In genomic region chr2:236180831-236181453, GRCh38 we compare ENCODE assay signal across 8 cellular contexts. TPM values are rescaled to one million over a fixed set of nuclear protein-coding genes. Genes with fewer than 3 reads are reported as not detected.
DNase-seq lines count a peak whose midpoint lies in the region; ATAC-seq and TF ChIP-seq lines count a peak whose summit lies in the region.

No MANE protein-coding gene starts in this region.

- H3K27ac ChIP-seq in sigmoid colon = no peak overlapping the region

- intact Hi-C loops in activated CD4-positive, alpha-beta T cell treated with anti-CD3 and anti-CD28 coated beads, Interleukin-2, amount 10 ng/mL, durations not matched to agents 24 days and 14 days (cut with micrococcal nuclease) = loop anchor here (1.0 kb wide), 3 partner anchors 10 to 415 kb away; no protein-coding TSS in a partner anchor
- intact Hi-C loops in sigmoid colon (cut with DNase I) = loop anchor here (1.0 kb wide), 1 partner anchor 415 kb away; no protein-coding TSS in a partner anchor

- peaks cover 0 to 26% (median 21%) of the 10 kb centered on the region in 4 donors for H3K4me1 ChIP-seq in sigmoid colon

- TF ChIP-seq POLR2A in sigmoid colon (IDR thresholded peaks at IDR 0.05) = no peak

- 13 to 17% methylated on average over 9 of the region's 9 CpGs for WGBS in sigmoid colon, 2 donors

- ATAC-seq in HG02973 (IDR thresholded peaks at IDR 0.05; ENCODE audit: unreplicated experiment) (no peak), GM21528 (IDR thresholded peaks at IDR 0.05; ENCODE audit: low FRiP score, unreplicated experiment) (no peak)

- H3K4me3 Mint-ChIP-seq in activated CD4-positive, alpha-beta T cell treated with anti-CD3 and anti-CD28 coated beads, Interleukin-2, amount 10 ng/mL, durations not matched to agents 24 days and 14 days = no peak overlapping the region

- no peak overlapping the region for H3K27ac Mint-ChIP-seq in activated CD4-positive, alpha-beta T cell treated with anti-CD3 and anti-CD28 coated beads, Interleukin-2, amount 10 ng/mL, durations not matched to agents 24 days and 14 days

- no peaks in the 10 kb centered on the region for H3K9me3 ChIP-seq in sigmoid colon

- H3K9me3 Mint-ChIP-seq in activated CD4-positive, alpha-beta T cell treated with anti-CD3 and anti-CD28 coated beads, Interleukin-2, amount 10 ng/mL, durations not matched to agents 24 days and 14 days = no peaks in the 10 kb centered on the region

- H3K27me3 Mint-ChIP-seq in activated CD4-positive, alpha-beta T cell treated with anti-CD3 and anti-CD28 coated beads, Interleukin-2, amount 10 ng/mL, durations not matched to agents 24 days and 14 days = peaks cover 41% of the 10 kb centered on the region

- no peak for TF ChIP-seq EP300 in sigmoid colon (IDR thresholded peaks at IDR 0.05)

- H3K27me3 ChIP-seq in sigmoid colon = peaks cover 41 to 77% (median 55%) of the 10 kb centered on the region in 3 donors

- H3K36me3 ChIP-seq in sigmoid colon = no peaks in the 10 kb centered on the region

- DNase-seq in AG09309 (ENCODE audit: low read depth) (peak; percentile 11), GM13977 (ENCODE audit: low spot score) (peak; percentile 67), NCI-H226 (peak; percentile 43), globus pallidus (ENCODE audit: low spot score) (peak; percentile 50), sigmoid colon (peak; percentile 66)
- DNase-seq in activated CD4-positive, alpha-beta T cell treated with anti-CD3 and anti-CD28 coated beads, Interleukin-2, amount 10 ng/mL, durations not matched to agents 24 days and 14 days = peak; percentile 76

- TF ChIP-seq CTCF in AG09309 (IDR thresholded peaks at IDR 0.05; ENCODE audit: control insufficient read depth, insufficient read depth, low read depth, low read length, missing control alignments) = peak; percentile 74
- TF ChIP-seq CTCF in GM13977 (IDR thresholded peaks at IDR 0.05; ENCODE audit: extremely low read depth, insufficient read depth, missing control alignments) = peak; percentile 52
- peak; percentile 13 to 65 (median 56) for TF ChIP-seq CTCF in sigmoid colon (IDR thresholded peaks at IDR 0.05)

- H3K4me1 Mint-ChIP-seq in activated CD4-positive, alpha-beta T cell treated with anti-CD3 and anti-CD28 coated beads, Interleukin-2, amount 10 ng/mL, durations not matched to agents 24 days and 14 days = no peaks in the 10 kb centered on the region

- no peaks in the 10 kb centered on the region for H3K36me3 Mint-ChIP-seq in activated CD4-positive, alpha-beta T cell treated with anti-CD3 and anti-CD28 coated beads, Interleukin-2, amount 10 ng/mL, durations not matched to agents 24 days and 14 days (ENCODE audit: low read depth)

- in situ Hi-C loops in GM13977 (cut with MboI; ENCODE audit: low pct_unique_long_range_greater_than_20kb, low sequenced_read_pairs, unreplicated experiment) = loop anchor here (25.0 kb wide), 1 partner anchor 394 kb away; no protein-coding TSS in a partner anchor

- H3K4me3 ChIP-seq in AG09309 (ENCODE audit: control insufficient read depth, low read depth, low read length) = no peak overlapping the region
- no peak overlapping the region for H3K4me3 ChIP-seq in sigmoid colon

RNA-seq across cellular contexts. Expression of gene GBX2, which starts 12.8 kb away (rescaled TPM):
- not detected in 2 replicates for total RNA-seq in activated CD4-positive, alpha-beta T cell treated with anti-CD3 and anti-CD28 coated beads, Interleukin-2, amount 10 ng/mL, durations not matched to agents 24 days and 14 days
- not detected for total RNA-seq in sigmoid colon
- polyA plus RNA-seq in sigmoid colon = not detected

Comparison
In these comparisons a context has a peak if more than half of its experiments do, and no peak if none do; other contexts are left out.
1. DNase-seq: peak in every context shown above with its lines; median percentile 76 in activated CD4-positive, alpha-beta T cell treated with anti-CD3 and anti-CD28 coated beads, Interleukin-2, amount 10 ng/mL, durations not matched to agents 24 days and 14 days; 67 in GM13977; 66 in sigmoid colon; 50 in globus pallidus; 43 in NCI-H226; 11 in AG09309.